In the genomic region with DNA sequence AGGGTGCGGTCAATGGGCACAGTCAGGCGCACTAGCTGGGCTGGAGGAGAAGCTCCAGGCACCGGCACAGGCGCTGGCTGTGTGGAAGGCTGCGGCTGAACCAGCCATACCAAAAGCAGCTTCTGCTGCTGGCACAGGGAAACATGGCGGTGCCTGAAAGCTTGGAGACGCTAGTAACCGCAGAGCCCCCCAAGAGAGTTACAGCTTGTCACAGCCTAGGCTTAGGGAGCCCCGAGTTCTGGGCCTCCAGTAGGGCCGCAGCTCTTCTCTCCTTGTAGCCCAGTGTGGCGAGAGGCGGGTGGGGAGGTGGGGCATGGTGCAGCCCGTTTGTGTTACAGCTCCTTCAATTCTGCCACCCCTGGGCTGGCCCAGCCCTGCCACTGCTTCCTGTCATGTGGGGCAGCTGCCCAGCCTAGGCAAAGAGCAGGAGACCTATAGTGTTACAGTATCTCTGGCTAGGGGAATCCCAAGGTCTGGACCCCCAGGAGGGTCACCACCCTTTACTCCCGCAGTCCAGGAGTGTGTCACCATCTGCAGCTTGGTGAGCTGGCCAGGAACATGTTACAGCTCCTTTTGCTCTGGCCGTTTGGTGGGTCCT, we compare ENCODE assay signal across 29 cellular contexts. TPM values are rescaled to one million over a fixed set of nuclear protein-coding genes. Genes with fewer than 3 reads are reported as not detected.
A peak's percentile ranks its signal among the peaks of the same experiment; 100 is the strongest.
DNase-seq lines count a peak whose midpoint lies in the region; ATAC-seq, FAIRE-seq and TF ChIP-seq lines count a peak whose summit lies in the region.
"Had no signal": no experiment of that assay in that cellular context is flagged by ENCODE, and none has a peak within 500 bp of the region (broad histone marks: within the 10 kb centered on the region; RNA-seq: fewer than 3 reads in every experiment).

No MANE protein-coding gene starts in this region.

- H3K4me2 ChIP-seq in H1 (ENCODE audit: insufficient read depth in 1 of 2, low read depth in 2 of 2, low read length in 2 of 2) (no peak overlapping the region), SK-N-SH (no peak overlapping the region)

- no peaks in the 10 kb centered on the region for H3K79me2 ChIP-seq in H1 (ENCODE audit: control insufficient read depth in 1 of 2, insufficient read depth in 2 of 2, low read length in 2 of 2)
- no peaks in the 10 kb centered on the region for H3K79me2 ChIP-seq in SK-N-SH (ENCODE audit: insufficient read depth)

- ATAC-seq in aorta (ENCODE audit: low FRiP score), result peak; percentile 52
- ATAC-seq: activated T-cell treated with anti-CD3 and anti-CD28 coated beads, Interleukin-2, amount 50 U/mL, for 72 hours; gastrocnemius medialis; Panc1; T-cell had no signal

- H3K9me3 ChIP-seq in H1 (ENCODE audit: insufficient read depth in 2 of 2, low read depth in 1 of 2, low read length in 1 of 2) (no peaks in the 10 kb centered on the region), aorta (ENCODE audit: control insufficient read depth, low read length) (no peaks in the 10 kb centered on the region), SK-N-SH (no peaks in the 10 kb centered on the region)
- H3K9me3 ChIP-seq: esophagus squamous epithelium, gastrocnemius medialis, HAP-1, right lobe of liver, stomach, thyroid gland had no signal

- H2BK120ac ChIP-seq in H1 (replicated peaks; ENCODE audit: low read depth, low read length), result no peak overlapping the region

- H3K4me3 ChIP-seq in H1 (ENCODE audit: extremely low read depth in 1 of 4, insufficient read depth in 2 of 4, low read depth in 3 of 4, low read length in 4 of 4), result no peak overlapping the region
- H3K4me3 ChIP-seq in aorta (ENCODE audit: low read length in 2 of 2), result no peak overlapping the region
- no peak overlapping the region for H3K4me3 ChIP-seq in SK-N-SH (ENCODE audit: low read depth in 2 of 2, low read length in 1 of 2)
- H3K4me3 ChIP-seq: esophagus squamous epithelium, gastrocnemius medialis, HAP-1, right lobe of liver, stomach, thyroid gland had no signal

- H3K27me3 ChIP-seq in H1 (replicated peaks in 1 of 4; ENCODE audit: control insufficient read depth in 3 of 4, extremely low read depth in 1 of 4, insufficient read depth in 3 of 4, low read length in 3 of 4) (no peaks in the 10 kb centered on the region), aorta (ENCODE audit: control insufficient read depth in 1 of 2, insufficient read depth in 2 of 2, low read length in 1 of 2) (no peaks in the 10 kb centered on the region), SK-N-SH (ENCODE audit: insufficient read depth) (no peaks in the 10 kb centered on the region)
- H3K27me3 ChIP-seq: esophagus squamous epithelium, gastrocnemius medialis, right lobe of liver, stomach, thyroid gland had no signal

- intact Hi-C loops in aorta (cut with DNase I), result no loop called here

- H3K9me2 ChIP-seq in SK-N-SH, result no peaks in the 10 kb centered on the region

- H2AFZ ChIP-seq in H1 (ENCODE audit: low read length) (peak overlapping the region; percentile 80; the same call in 1 of the 2 replicates), SK-N-SH (ENCODE audit: low read depth) (no peak overlapping the region)

- H3K4ac ChIP-seq in H1 (replicated peaks; ENCODE audit: insufficient read length, low read depth, low read length), result no peak overlapping the region

- peaks cover 0 to 7% (median 2%) of the 10 kb centered on the region in 4 experiments; a peak in 2 of 7 replicates for H3K4me1 ChIP-seq in H1 (replicated peaks in 1 of 4; ENCODE audit: control insufficient read depth in 3 of 4, insufficient read depth in 4 of 4, low read length in 3 of 4)
- no peaks in the 10 kb centered on the region for H3K4me1 ChIP-seq in aorta (ENCODE audit: control insufficient read depth in 1 of 2, insufficient read depth in 2 of 2, low read length in 2 of 2)
- no peaks in the 10 kb centered on the region for H3K4me1 ChIP-seq in SK-N-SH (ENCODE audit: control insufficient read depth in 1 of 2, insufficient read depth in 2 of 2, low read depth in 1 of 2, low read length in 1 of 2)
- H3K4me1 ChIP-seq: esophagus squamous epithelium, gastrocnemius medialis, right lobe of liver, stomach, thyroid gland had no signal

- H2AK5ac ChIP-seq in H1 (ENCODE audit: low read depth, low read length), result no peak overlapping the region

- CTCF ChIA-PET in H1 (lab: Charles Lee; ENCODE audit: partially characterized antibody), result no interaction called here
- CTCF ChIA-PET in SK-N-SH (lab: Yijun Ruan, JAX), result no interaction called here

- H3K9ac ChIP-seq in H1 (replicated peaks in 1 of 4; ENCODE audit: extremely low read depth in 1 of 4, low read depth in 3 of 4, low read length in 3 of 4), result no peak overlapping the region
- no peak overlapping the region for H3K9ac ChIP-seq in SK-N-SH

- H2BK15ac ChIP-seq in H1 (ENCODE audit: low read length), result peak overlapping the region; percentile 8; the same call in 1 of the 2 replicates

- H2BK12ac ChIP-seq in H1 (ENCODE audit: low read depth, low read length), result peak overlapping the region; percentile 27; the same call in 1 of the 2 replicates

- H4K20me1 ChIP-seq in H1 (replicated peaks in 1 of 2; ENCODE audit: control insufficient read depth in 1 of 2, insufficient read depth in 2 of 2, low read length in 2 of 2) (no peaks in the 10 kb centered on the region), SK-N-SH (ENCODE audit: insufficient read depth) (no peaks in the 10 kb centered on the region)

- H3K36me3 ChIP-seq in H1 (ENCODE audit: control insufficient read depth in 2 of 4, insufficient read depth in 4 of 4, low read length in 3 of 4), result no peaks in the 10 kb centered on the region; a peak in 1 of 8 replicates
- no peaks in the 10 kb centered on the region for H3K36me3 ChIP-seq in aorta (ENCODE audit: control insufficient read depth in 1 of 2, insufficient read depth in 2 of 2, low read length in 1 of 2)
- no peaks in the 10 kb centered on the region for H3K36me3 ChIP-seq in SK-N-SH (replicated peaks in 1 of 2; ENCODE audit: control insufficient read depth in 1 of 2, insufficient read depth in 2 of 2, low read length in 1 of 2)
- H3K36me3 ChIP-seq: esophagus squamous epithelium, gastrocnemius medialis, HAP-1, right lobe of liver, stomach, thyroid gland had no signal

- peak overlapping the region; percentile 32; the same call in 1 of the 2 replicates for H2BK20ac ChIP-seq in H1 (ENCODE audit: low read length)

- H4K5ac ChIP-seq in H1 (ENCODE audit: insufficient read length, low read depth, low read length), result no peak overlapping the region

- DNase-seq in HT1080 (ENCODE audit: low read depth), result peak; percentile 55
- DNase-seq in NCI-H69 (lab: John Stamatoyannopoulos, UW), result peak; percentile 11
- DNase-seq in H1 (ENCODE audit: low read depth in 1 of 2, low spot score in 2 of 2), result no peak
- peak in 1 of 2 donors; percentile 24 for DNase-seq in aorta
- DNase-seq in NCI-H2107 treated with DMSO at 0.1 percent for 48 hours (lab: John Stamatoyannopoulos, UW; ENCODE audit: unreplicated experiment), result no peak
- DNase-seq in kidney glomerular epithelial cell (lab: John Stamatoyannopoulos, UW), result no peak
- DNase-seq in SK-N-SH, result no peak
- DNase-seq: activated CD4-positive, CD25-positive, alpha-beta regulatory T cell; activated naive CD4-positive, alpha-beta T cell treated with Interleukin-2 at 50 U/mL for 16 hours; activated T-cell treated with anti-CD3 and anti-CD28 coated beads, Interleukin-2, amount 50 U/mL, for 72 hours; C1 segment of cervical spinal cord; central memory CD4-positive, alpha-beta T cell; COR-L47; esophagus squamous epithelium; gastrocnemius medialis; kidney; naive B cell; NCI-H1048; NCI-H187 treated with DMSO at 0.1 percent for 48 hours; NCI-H526; right lobe of liver; stimulated activated CD4-positive, alpha-beta T cell treated with anti-CD3 and anti-CD28 coated beads, Interleukin-12 subunit alpha, Interleukin-12 subunit beta, amount 100 ng/mL, for 4 hours; stimulated activated CD4-positive, alpha-beta T cell treated with anti-CD3 and anti-CD28 coated beads, Interleukin-2, amount 100 ng/mL, for 48 hours; stomach; T-cell; thyroid gland had no signal

- no peaks in the 10 kb centered on the region for H3K79me1 ChIP-seq in H1 (ENCODE audit: low read depth, low read length)

- H3K14ac ChIP-seq in H1 (ENCODE audit: insufficient read length), result no peak overlapping the region

- POLR2A ChIA-PET in H1 (lab: Charles Lee; ENCODE audit: partially characterized antibody) (no interaction called here), SK-N-SH (lab: Yijun Ruan, JAX) (no interaction called here)

- no peaks in the 10 kb centered on the region for H3F3A ChIP-seq in SK-N-SH (replicated peaks; ENCODE audit: insufficient read depth)

- no peak overlapping the region for H3K56ac ChIP-seq in H1 (replicated peaks; ENCODE audit: insufficient read length, low read depth, low read length)

- no peak overlapping the region; the same call in 1 of the 2 replicates for H3K18ac ChIP-seq in H1 (ENCODE audit: extremely low read depth, low read length)

- TF ChIP-seq POLR2A in H1 (IDR thresholded peaks at IDR 0.05; ENCODE audit: control extremely low read depth in 1 of 2, low read depth in 2 of 2, low read length in 2 of 2), result no peak

- H4K8ac ChIP-seq in H1 (ENCODE audit: extremely low read depth, insufficient read depth, low read length), result no peak overlapping the region; the same call in none of the 2 replicates

- WGBS in H1 (ENCODE audit: extremely low coverage in 1 of 2, insufficient coverage in 1 of 2, insufficient read length in 1 of 2, insufficient replicate concordance in 2 of 2, low coverage in 1 of 2, low lambda C conversion rate in 2 of 2, missing lambda C conversion rate in 1 of 2), 2 experiments, result 97% methylated on average over 14 of the region's 15 CpGs; no CpG with 5 or more reads in 1 of the 2 experiments
- WGBS in aorta, 2 donors, result 90 to 92% methylated on average over 15 of the region's 15 CpGs
- WGBS in SK-N-SH (ENCODE audit: low lambda C conversion rate), result 64% methylated on average over 12 of the region's 15 CpGs

- no peak for TF ChIP-seq RAD21 in H1 (IDR thresholded peaks at IDR 0.05 in 1 of 2, conservative IDR thresholded peaks at IDR 0.05 in 1 of 2; ENCODE audit: low read depth in 2 of 2, low read length in 2 of 2)
- no peak for TF ChIP-seq RAD21 in SK-N-SH (IDR thresholded peaks at IDR 0.05; ENCODE audit: low read length)

- no peak for FAIRE-seq in H1 (lab: Jason Lieb, UNC)
- FAIRE-seq: GM12892, kidney had no signal

- no peaks in the 10 kb centered on the region for H3K23me2 ChIP-seq in H1 (ENCODE audit: low read depth, low read length)

- TF ChIP-seq EP300 in H1 (IDR thresholded peaks at IDR 0.05; ENCODE audit: borderline replicate concordance in 1 of 2, low read depth in 2 of 2, low read length in 2 of 2) (no peak), SK-N-SH (IDR thresholded peaks at IDR 0.05; ENCODE audit: borderline replicate concordance in 1 of 2, low read depth in 1 of 2, low read length in 1 of 2) (no peak)

- H3K23ac ChIP-seq in H1 (ENCODE audit: insufficient read length), result no peak overlapping the region

- no peak for TF ChIP-seq CTCF in H1 (IDR thresholded peaks at IDR 0.05; ENCODE audit: control extremely low read depth in 1 of 3, insufficient read depth in 1 of 3, low read depth in 1 of 3, low read length in 3 of 3)
- TF ChIP-seq CTCF in SK-N-SH (IDR thresholded peaks at IDR 0.05), result no peak

- H3K27ac ChIP-seq in H1 (ENCODE audit: low read depth, low read length) (no peak overlapping the region), aorta (ENCODE audit: low read depth in 1 of 2, low read length in 2 of 2) (no peak overlapping the region), SK-N-SH (ENCODE audit: low read depth in 2 of 2, low read length in 1 of 2) (no peak overlapping the region)
- H3K27ac ChIP-seq: esophagus squamous epithelium, gastrocnemius medialis, right lobe of liver, stomach, thyroid gland had no signal

- H4K91ac ChIP-seq in H1 (replicated peaks; ENCODE audit: insufficient read length, low read length), result peak overlapping the region; percentile 42

- H2BK5ac ChIP-seq in H1 (ENCODE audit: low read depth, low read length), result no peak overlapping the region

RNA-seq across cellular contexts. Expression of gene MANEA, which starts 58.6 kb away (rescaled TPM):
- 8.4 and 11.5 TPM in 2 replicates for total RNA-seq in HT1080 (2014; rRNA removed; shearing (Covaris generic))
- 17.7 and 23.5 TPM in 2 replicates for polyA plus RNA-seq in HT1080 (2015; cell fraction: cytosol; rRNA removed)
- 28.0 and 31.9 TPM in 2 replicates for polyA plus RNA-seq in HT1080 (2015; cell fraction: nucleus; rRNA removed)
- total RNA-seq in H1 (2021; fragmentation: NEBNext Ultra II Directional; extraction: Animal tissue kit (Norgen Biotek cat#: 25700)), result 8.4 and 10.4 TPM in 2 replicates
- polyA plus RNA-seq in H1 (2011; rRNA removed), result 1.4 and 2.8 TPM in 2 replicates
- 2.5 TPM for polyA plus RNA-seq in H1 (2011; cell fraction: cytosol; rRNA removed)
- 0.78 TPM for polyA plus RNA-seq in H1 (2011; cell fraction: nucleus; rRNA removed)
- 1.9 to 3.7 TPM (median 2.1 TPM) in 4 replicates for polyA plus RNA-seq in H1 (2012, experiment 1 of 2)
- 0.75 TPM for polyA plus RNA-seq in H1 (2012, experiment 2 of 2)
- polyA plus RNA-seq in H1 (2013, experiment 1 of 2), result 10.1 TPM
- 10.0 TPM for polyA plus RNA-seq in H1 (2013, experiment 2 of 2)
- 2.3 and 6.4 TPM in 2 replicates for polyA minus RNA-seq in H1 (2011; rRNA and poly(A)+ RNA removed)
- polyA minus RNA-seq in H1 (2011; cell fraction: cytosol; rRNA and poly(A)+ RNA removed), result 2.3 TPM
- 9.5 TPM for polyA minus RNA-seq in H1 (2011; cell fraction: nucleus; rRNA and poly(A)+ RNA removed)
- 10 to 100 TPM; 10.8 to 12.8 TPM for total RNA-seq in aorta
- polyA plus RNA-seq in aorta, result 1 to 10 TPM; 4.1 to 9.1 TPM
- 2.8 and 4.0 TPM in 2 replicates for polyA plus RNA-seq in SK-N-SH (2012; rRNA removed)
- 5.6 and 6.5 TPM in 2 replicates for polyA plus RNA-seq in SK-N-SH (2012; cell fraction: cytosol; rRNA removed)
- polyA plus RNA-seq in SK-N-SH (2012; cell fraction: nucleus; rRNA removed), result 0.90 and 2.5 TPM in 2 replicates

Comparison
In these comparisons a context has a peak if more than half of its experiments do, and no peak if none do; other contexts are left out.
1. DNase-seq: peak in HT1080 (single experiment) and NCI-H69 (single experiment); none in H1 (0 of 2), NCI-H2107 treated with DMSO at 0.1 percent for 48 hours (single experiment), kidney glomerular epithelial cell (single experiment) and SK-N-SH (single experiment).